Comparison of ENCODE assay signal across 12 cellular contexts in the genomic region with DNA sequence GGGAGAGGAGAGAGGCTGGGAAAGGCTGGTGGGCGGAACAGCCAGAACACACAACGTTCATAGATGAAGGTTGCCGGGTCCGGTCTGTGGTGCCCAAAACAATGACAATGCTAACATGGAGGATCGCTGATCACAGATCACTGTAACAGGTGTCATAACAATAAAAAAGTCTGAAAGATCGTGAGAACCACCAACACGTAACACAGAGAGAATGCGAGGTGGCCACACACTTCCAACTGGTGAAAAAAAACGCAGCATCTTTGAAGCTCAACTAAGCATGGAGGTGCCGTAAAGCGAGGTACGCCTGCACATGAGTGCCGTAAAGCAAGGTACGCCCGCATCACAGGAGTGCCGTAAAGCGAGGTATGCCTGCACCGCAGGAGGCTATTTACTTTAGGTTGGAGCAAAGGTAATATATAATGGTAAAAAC. TPM values are rescaled to one million over a fixed set of nuclear protein-coding genes. Genes with fewer than 3 reads are reported as not detected.
A peak's percentile ranks its signal among the peaks of the same experiment; 100 is the strongest.
DNase-seq lines count a peak whose midpoint lies in the region; ATAC-seq and TF ChIP-seq lines count a peak whose summit lies in the region.
"Had no signal": no experiment of that assay in that cellular context is flagged by ENCODE, and none has a peak within 500 bp of the region (broad histone marks: within the 10 kb centered on the region; RNA-seq: fewer than 3 reads in every experiment).

No MANE protein-coding gene starts in this region.

- H3K36me3 ChIP-seq in testis (ENCODE audit: low read depth, missing control alignments) (no peaks in the 10 kb centered on the region), gastrocnemius medialis (no peaks in the 10 kb centered on the region)
- H3K36me3 ChIP-seq: neutrophil had no signal

- no peak overlapping the region for H3K27ac ChIP-seq in epithelial cell of prostate
- peak overlapping the region in 1 of 2 donors; percentile 39 for H3K27ac ChIP-seq in testis
- no peak overlapping the region for H3K27ac ChIP-seq in gastrocnemius medialis
- H3K27ac ChIP-seq: neutrophil had no signal

- TF ChIP-seq CTCF in testis (IDR thresholded peaks at IDR 0.05) (no peak), foreskin fibroblast (IDR thresholded peaks at IDR 0.05; ENCODE audit: low read depth, low read length) (no peak), gastrocnemius medialis (IDR thresholded peaks at IDR 0.05 in 4 of 5, conservative IDR thresholded peaks at IDR 0.05 in 1 of 5) (no peak)

- intact Hi-C loops in testis (cut with DNase I; ENCODE audit: low total_unique reads), result no loop called here
- intact Hi-C loops in gastrocnemius medialis (cut with DNase I; ENCODE audit: low total_unique reads), result no loop called here
- intact Hi-C loops in posterior vena cava (cut with DNase I), result no loop called here

- H3K4me3 ChIP-seq in testis (peak overlapping the region; percentile 43 to 44), foreskin fibroblast (ENCODE audit: low read depth in 1 of 2, low read length in 2 of 2) (no peak overlapping the region), gastrocnemius medialis (no peak overlapping the region)

- H3K27me3 Mint-ChIP-seq in activated T-cell treated with anti-CD3 and anti-CD28 coated beads, Interleukin-2, amount 50 U/mL, for 4 hours (ENCODE audit: low read depth), result no peaks in the 10 kb centered on the region
- H3K27me3 Mint-ChIP-seq: IgD-negative memory B cell had no signal

- no peak for ATAC-seq in activated T-cell treated with anti-CD3 and anti-CD28 coated beads, Interleukin-2, amount 50 U/mL, for 4 hours
- no peak for ATAC-seq in gastrocnemius medialis

- H3K4me3 Mint-ChIP-seq in activated T-cell treated with anti-CD3 and anti-CD28 coated beads, Interleukin-2, amount 50 U/mL, for 4 hours, result peak overlapping the region; percentile 38

- H3K4me1 ChIP-seq in testis (peaks cover 4% of the 10 kb centered on the region), gastrocnemius medialis (peaks cover 3 to 10% of the 10 kb centered on the region in 2 donors)

- no peaks in the 10 kb centered on the region for H3K36me3 Mint-ChIP-seq in activated T-cell treated with anti-CD3 and anti-CD28 coated beads, Interleukin-2, amount 50 U/mL, for 4 hours (ENCODE audit: insufficient read depth)
- H3K36me3 Mint-ChIP-seq: IgD-negative memory B cell had no signal

- no peaks in the 10 kb centered on the region for H3K9me3 Mint-ChIP-seq in activated T-cell treated with anti-CD3 and anti-CD28 coated beads, Interleukin-2, amount 50 U/mL, for 4 hours
- H3K9me3 Mint-ChIP-seq: IgD-negative memory B cell had no signal

- H3K4me1 Mint-ChIP-seq in activated T-cell treated with anti-CD3 and anti-CD28 coated beads, Interleukin-2, amount 50 U/mL, for 4 hours (ENCODE audit: low read depth), result no peaks in the 10 kb centered on the region

- DNase-seq in activated T-cell treated with anti-CD3 and anti-CD28 coated beads, Interleukin-2, amount 50 U/mL, for 4 hours, result no peak
- DNase-seq in activated T-cell treated with anti-CD3 and anti-CD28 coated beads for 4 hours (no peak), NCI-H526 treated with DMSO at 0.1 percent for 48 hours (lab: John Stamatoyannopoulos, UW) (peak; percentile 59), epithelial cell of prostate (ENCODE audit: low read depth, low spot score) (peak; percentile 34), testis (peak; percentile 83), foreskin fibroblast (no peak), gastrocnemius medialis (no peak), posterior vena cava (ENCODE audit: low spot score) (no peak)
- DNase-seq: activated gamma-delta T cell treated with Interleukin-2 at 50 U/mL for 16 hours, T1000 had no signal

- H3K27me3 ChIP-seq in testis (no peaks in the 10 kb centered on the region), gastrocnemius medialis (peaks cover 0 to 12% (median 5%) of the 10 kb centered on the region in 3 donors)
- H3K27me3 ChIP-seq: neutrophil had no signal

- in situ Hi-C loops in gastrocnemius medialis (cut with MboI; ENCODE audit: low sequenced_read_pairs in 4 of 4), result loop anchor here in 1 of 4 donors (10.0 kb wide), 1 partner anchor 47 kb away; no protein-coding TSS in a partner anchor

- WGBS in testis, 2 donors, result 76 to 79% methylated on average over 18 of the region's 18 CpGs

- TF ChIP-seq POLR2A in testis (IDR thresholded peaks at IDR 0.05) (no peak), gastrocnemius medialis (IDR thresholded peaks at IDR 0.05) (no peak)

- no peaks in the 10 kb centered on the region for H3K9me3 ChIP-seq in testis
- no peaks in the 10 kb centered on the region for H3K9me3 ChIP-seq in gastrocnemius medialis
- H3K9me3 ChIP-seq: neutrophil had no signal

RNA-seq across cellular contexts. Expression of a gene that starts 42.3 kb away (rescaled TPM):
- total RNA-seq in activated T-cell treated with anti-CD3 and anti-CD28 coated beads, Interleukin-2, amount 50 U/mL, for 4 hours, result 10 to 100 TPM; 41.0 to 44.7 (median 43.3) TPM
- 10 to 100 TPM; 42.1 to 52.7 TPM for total RNA-seq in testis
- polyA plus RNA-seq in testis (ENCODE audit: insufficient read depth, low read depth, low replicate concordance), result 30.6 TPM
- total RNA-seq in gastrocnemius medialis, result 10 to 100 TPM in 3 of 4 donors, 1 to 10 TPM in 1; 9.7 to 15.4 (median 12.8) TPM
- total RNA-seq in posterior vena cava, result 100 to 1,000 TPM in 1 of 2 donors, 10 to 100 TPM in 1; 99.1 to 146 TPM

Comparison
In these comparisons a context has a peak if more than half of its experiments do, and no peak if none do; other contexts are left out.
1. DNase-seq: peak in NCI-H526 treated with DMSO at 0.1 percent for 48 hours (single experiment), epithelial cell of prostate (single experiment) and testis (single experiment); none in activated T-cell treated with anti-CD3 and anti-CD28 coated beads, Interleukin-2, amount 50 U/mL, for 4 hours (single experiment), activated T-cell treated with anti-CD3 and anti-CD28 coated beads for 4 hours (single experiment), foreskin fibroblast (0 of 2), gastrocnemius medialis (0 of 2) and posterior vena cava (single experiment).
2. H3K4me3 ChIP-seq: peak in testis (2 of 2); none in foreskin fibroblast (0 of 2) and gastrocnemius medialis (0 of 4).